In the genomic region with DNA sequence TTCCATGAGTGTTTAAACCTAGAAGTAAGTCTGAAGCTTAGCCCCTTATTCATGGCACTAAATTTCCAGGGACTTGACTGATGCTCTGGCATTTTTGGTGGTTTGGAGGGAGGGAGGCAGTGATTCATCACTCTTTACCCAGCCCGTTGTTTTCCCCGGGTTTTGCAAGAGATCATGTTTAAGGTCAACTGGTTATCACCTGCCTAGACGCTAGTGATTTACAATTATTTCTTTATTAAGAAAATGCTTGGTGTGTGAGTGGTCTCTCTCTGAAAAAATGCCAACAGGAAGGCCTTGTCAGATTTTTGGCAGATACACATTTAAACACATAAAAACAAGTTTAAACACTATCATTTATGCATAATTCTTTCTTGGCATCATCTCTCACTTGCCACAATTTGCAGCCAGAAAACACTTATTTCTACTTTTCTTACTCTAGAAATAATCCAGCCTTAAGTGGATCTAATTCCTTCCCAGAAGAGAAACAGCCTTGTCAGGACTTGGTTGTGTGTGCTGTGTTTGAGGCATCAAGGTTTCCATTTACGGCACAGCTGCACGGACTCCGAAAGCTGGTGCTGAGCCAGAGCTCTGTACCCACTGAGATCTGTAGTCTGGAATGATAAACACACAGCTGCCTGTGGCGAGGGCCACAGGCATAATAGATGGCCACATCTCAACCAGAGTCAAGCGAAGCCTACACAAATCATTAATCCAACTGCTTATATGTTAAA, we compare ENCODE assay signal across 8 cellular contexts.
DNase-seq lines count a peak whose midpoint lies in the region; ATAC-seq, FAIRE-seq and TF ChIP-seq lines count a peak whose summit lies in the region.

No MANE protein-coding gene starts in this region.

- peaks cover 39% of the 10 kb centered on the region for H3K4me1 ChIP-seq in ectodermal cell (ENCODE audit: control insufficient read depth, insufficient read depth, low read length)
- peaks cover 23% of the 10 kb centered on the region for H3K4me1 ChIP-seq in mesodermal cell (ENCODE audit: control insufficient read depth, insufficient read depth, low read length, poor library complexity, severe bottlenecking)
- peaks cover 47% of the 10 kb centered on the region for H3K4me1 ChIP-seq in vagina

- H3K9me3 ChIP-seq in ectodermal cell (ENCODE audit: control insufficient read depth, low read length): no peaks in the 10 kb centered on the region
- no peaks in the 10 kb centered on the region for H3K9me3 ChIP-seq in mesodermal cell (ENCODE audit: control insufficient read depth, low read length)
- H3K9me3 ChIP-seq in vagina: no peaks in the 10 kb centered on the region

- 88 to 91% methylated on average over 7 of the region's 8 CpGs for WGBS in ectodermal cell, 2 experiments
- 78 to 91% methylated on average over 3 to 4 of the region's 8 CpGs for WGBS in mesodermal cell (ENCODE audit: insufficient coverage in 2 of 2), 2 experiments

- peak; percentile 49 for ATAC-seq in GM21390 (IDR thresholded peaks at IDR 0.05; ENCODE audit: unreplicated experiment)
- no peak for ATAC-seq in GM21529 (IDR thresholded peaks at IDR 0.05; ENCODE audit: unreplicated experiment)

- TF ChIP-seq POLR2A in vagina (IDR thresholded peaks at IDR 0.05): no peak
- no peak for TF ChIP-seq POLR2A in GM12891 (IDR thresholded peaks at IDR 0.05; ENCODE audit: low read depth, low read length)

- no peak for TF ChIP-seq CTCF in vagina (IDR thresholded peaks at IDR 0.05)

- DNase-seq in NCI-H748 (lab: John Stamatoyannopoulos, UW; ENCODE audit: unreplicated experiment) (peak; percentile 92), vagina (ENCODE audit: extremely low spot score in 2 of 2) (peak in 1 of 2 donors; percentile 92), GM12891 (ENCODE audit: insufficient read length, low spot score) (no peak)
- DNase-seq in stimulated activated CD4-positive, alpha-beta T cell treated with anti-CD3 and anti-CD28 coated beads, Interleukin-1b, Interleukin-23, amount 100 ng/mL, for 48 hours: no peak

- H3K27ac ChIP-seq in ectodermal cell (ENCODE audit: insufficient read depth, low read depth, low read length, poor library complexity, severe bottlenecking) (peak overlapping the region; percentile 77), mesodermal cell (ENCODE audit: low read depth, low read length, severe bottlenecking) (peak overlapping the region; percentile 93), vagina (peak overlapping the region; percentile 67)

- H3K27me3 ChIP-seq in ectodermal cell (ENCODE audit: control insufficient read depth, insufficient read depth, low read length, poor library complexity, severe bottlenecking): no peaks in the 10 kb centered on the region
- no peaks in the 10 kb centered on the region for H3K27me3 ChIP-seq in vagina

- FAIRE-seq in GM12891 (lab: Jason Lieb, UNC): no peak

- H3K36me3 ChIP-seq in ectodermal cell (ENCODE audit: control insufficient read depth, insufficient read depth, low read length) (no peaks in the 10 kb centered on the region), mesodermal cell (ENCODE audit: control insufficient read depth, insufficient read depth, low read length) (no peaks in the 10 kb centered on the region), vagina (no peaks in the 10 kb centered on the region)

- intact Hi-C loops in vagina (cut with DNase I): loop anchor here (5.0 kb wide), 2 partner anchors 98 to 967 kb away; no protein-coding TSS in a partner anchor

- H3K4me3 ChIP-seq in ectodermal cell (ENCODE audit: insufficient read depth, low read depth, low read length) (no peak overlapping the region), mesodermal cell (ENCODE audit: extremely low read depth, insufficient read depth, low read length, poor library complexity, severe bottlenecking) (no peak overlapping the region), vagina (peak overlapping the region in 1 of 2 donors; percentile 29)

TF ChIP-seq in GM12891, 5 proteins besides CTCF, POLR2A, EP300 and RAD21:
- no peak for TF ChIP-seq PAX5 (IDR thresholded peaks at IDR 0.05; ENCODE audit: insufficient read depth, low read length, severe bottlenecking)
- no peak for TF ChIP-seq TAF1 (IDR thresholded peaks at IDR 0.05; ENCODE audit: low read depth, low read length)
- no peak for TF ChIP-seq POU2F2 (IDR thresholded peaks at IDR 0.05; ENCODE audit: low read depth, low read length)
- no peak for TF ChIP-seq POLR2AphosphoS5 (IDR thresholded peaks at IDR 0.05; ENCODE audit: low read depth, low read length)
- no peak for TF ChIP-seq SPI1 (IDR thresholded peaks at IDR 0.05; ENCODE audit: low read depth, low read length)
